Comparison of ENCODE assay signal across 8 cellular contexts in genomic region chr6:35731736-35732532, GRCh38. TPM values are rescaled to one million over a fixed set of nuclear protein-coding genes. Genes with fewer than 3 reads are reported as not detected.
DNase-seq lines count a peak whose midpoint lies in the region; ATAC-seq and TF ChIP-seq lines count a peak whose summit lies in the region.

No MANE protein-coding gene starts in this region.

- peak; percentile 52 for ATAC-seq in GM21723 (IDR thresholded peaks at IDR 0.05; ENCODE audit: unreplicated experiment)
- ATAC-seq in SK-N-SH treated with all-trans-retinoic acid at 6 μM for 48 hours: peak; percentile 67
- ATAC-seq in thoracic aorta (ENCODE audit: insufficient number of reproducible peaks, low FRiP score, low read depth): peak; percentile 58

- H3K4me3 Mint-ChIP-seq in activated naive CD8-positive, alpha-beta T cell: peak overlapping the region; percentile 88
- peak overlapping the region; percentile 88 for H3K4me3 Mint-ChIP-seq in glutamatergic neuron (ENCODE audit: unreplicated experiment)
- peak overlapping the region; percentile 83 for H3K4me3 Mint-ChIP-seq in osteocyte (ENCODE audit: unreplicated experiment)

- H3K27ac Mint-ChIP-seq in activated naive CD8-positive, alpha-beta T cell: peak overlapping the region; percentile 94
- H3K27ac Mint-ChIP-seq in glutamatergic neuron (ENCODE audit: unreplicated experiment): peak overlapping the region; percentile 91
- H3K27ac Mint-ChIP-seq in osteocyte (ENCODE audit: unreplicated experiment): peak overlapping the region; percentile 99

- H3K4me1 ChIP-seq in thoracic aorta (ENCODE audit: control insufficient read depth in 1 of 2, low read depth in 2 of 2): peaks cover 50 to 79% of the 10 kb centered on the region in 2 donors

- no peaks in the 10 kb centered on the region for H3K36me3 ChIP-seq in thoracic aorta

- H3K27me3 Mint-ChIP-seq in activated naive CD8-positive, alpha-beta T cell: no peaks in the 10 kb centered on the region
- H3K27me3 Mint-ChIP-seq in glutamatergic neuron (ENCODE audit: unreplicated experiment): peaks cover 5% of the 10 kb centered on the region
- H3K27me3 Mint-ChIP-seq in osteocyte (ENCODE audit: unreplicated experiment): no peaks in the 10 kb centered on the region

- peaks cover 74% of the 10 kb centered on the region for H3K4me1 Mint-ChIP-seq in activated naive CD8-positive, alpha-beta T cell (ENCODE audit: low read depth)
- H3K4me1 Mint-ChIP-seq in glutamatergic neuron (ENCODE audit: low read depth, unreplicated experiment) (peaks cover 28% of the 10 kb centered on the region), osteocyte (ENCODE audit: unreplicated experiment) (peaks cover 58% of the 10 kb centered on the region)

- no peak for TF ChIP-seq CTCF in glutamatergic neuron (IDR thresholded peaks at IDR 0.05; ENCODE audit: partially characterized antibody, unreplicated experiment)
- no peak for TF ChIP-seq CTCF in osteocyte (IDR thresholded peaks at IDR 0.05)
- no peak for TF ChIP-seq CTCF in thoracic aorta (IDR thresholded peaks at IDR 0.05)

- no peaks in the 10 kb centered on the region for H3K9me3 ChIP-seq in thoracic aorta

- H3K9me3 Mint-ChIP-seq in activated naive CD8-positive, alpha-beta T cell (ENCODE audit: low read depth): no peaks in the 10 kb centered on the region
- H3K9me3 Mint-ChIP-seq in glutamatergic neuron (ENCODE audit: unreplicated experiment) (peaks cover 14% of the 10 kb centered on the region), osteocyte (ENCODE audit: unreplicated experiment) (no peaks in the 10 kb centered on the region)

- H3K27ac ChIP-seq in thoracic aorta: peak overlapping the region; percentile 100

- H3K27me3 ChIP-seq in thoracic aorta (replicated peaks; ENCODE audit: insufficient read depth): no peaks in the 10 kb centered on the region

- DNase-seq in EH (ENCODE audit: low read depth) (peak; percentile 89), Kasumi-1 (lab: John Stamatoyannopoulos, UW) (peak; percentile 90), glutamatergic neuron (peak; percentile 88), osteocyte (ENCODE audit: extremely low spot score, unreplicated experiment) (peak; percentile 96), thoracic aorta (ENCODE audit: low spot score) (peak; percentile 93)

- H3K4me3 ChIP-seq in thoracic aorta: peak overlapping the region; percentile 89

- no peaks in the 10 kb centered on the region for H3K36me3 Mint-ChIP-seq in activated naive CD8-positive, alpha-beta T cell
- H3K36me3 Mint-ChIP-seq in glutamatergic neuron (ENCODE audit: unreplicated experiment) (no peaks in the 10 kb centered on the region), osteocyte (ENCODE audit: unreplicated experiment) (no peaks in the 10 kb centered on the region)

TF ChIP-seq in SK-N-SH treated with all-trans-retinoic acid at 6 μM for 48 hours, 23 proteins besides CTCF, POLR2A, EP300 and RAD21 (continues in another document):
- TF ChIP-seq CSDC2 (CRISPR knock-in tag; IDR thresholded peaks at IDR 0.05) (no peak), RARB (CRISPR knock-in tag; IDR thresholded peaks at IDR 0.05) (no peak), TSHZ2 (CRISPR knock-in tag; IDR thresholded peaks at IDR 0.05) (no peak), BACH2 (CRISPR knock-in tag; IDR thresholded peaks at IDR 0.05; ENCODE audit: borderline replicate concordance) (no peak), PPARA (CRISPR knock-in tag; IDR thresholded peaks at IDR 0.05; ENCODE audit: borderline replicate concordance) (no peak), CSRNP3 (CRISPR knock-in tag; IDR thresholded peaks at IDR 0.05) (no peak), ARNTL (CRISPR knock-in tag; IDR thresholded peaks at IDR 0.05; ENCODE audit: borderline replicate concordance, low read depth) (no peak), CREB5 (CRISPR knock-in tag; IDR thresholded peaks at IDR 0.05; ENCODE audit: low read depth) (no peak), GLIS3 (CRISPR knock-in tag; IDR thresholded peaks at IDR 0.05) (peak; percentile 60; the same call in 1 of the 2 replicates), ZFP3 (CRISPR knock-in tag; IDR thresholded peaks at IDR 0.05) (no peak), POU6F1 (CRISPR knock-in tag; IDR thresholded peaks at IDR 0.05; ENCODE audit: borderline replicate concordance, low read depth) (no peak), ZNF565 (CRISPR knock-in tag; conservative IDR thresholded peaks at IDR 0.05; ENCODE audit: low read depth) (no peak), TOX (CRISPR knock-in tag; IDR thresholded peaks at IDR 0.05; ENCODE audit: borderline replicate concordance) (no peak)

RNA-seq across cellular contexts. Expression of gene ARMC12, which starts 4.9 kb away (rescaled TPM):
- total RNA-seq in glutamatergic neuron (ENCODE audit: unreplicated experiment) (2.6 TPM), osteocyte (1.3 and 2.5 TPM in 2 replicates), thoracic aorta (not detected)

RNA-seq across cellular contexts. Expression of gene FKBP5, which starts 43.2 kb away (rescaled TPM):
- 10.6 TPM for total RNA-seq in glutamatergic neuron (ENCODE audit: unreplicated experiment)
- 108 and 112 TPM in 2 replicates for total RNA-seq in osteocyte
- 100 to 1,000 TPM; 156 to 271 TPM for total RNA-seq in thoracic aorta

RNA-seq across cellular contexts. Expression of gene CLPSL2, which starts 44.5 kb away (rescaled TPM):
- not detected for total RNA-seq in glutamatergic neuron (ENCODE audit: unreplicated experiment)
- total RNA-seq in osteocyte: not detected in 2 replicates
- total RNA-seq in thoracic aorta: not detected

RNA-seq across cellular contexts. Expression of gene CLPSL1, which starts 48.9 kb away (rescaled TPM):
- not detected for total RNA-seq in glutamatergic neuron (ENCODE audit: unreplicated experiment)
- not detected in 2 replicates for total RNA-seq in osteocyte
- total RNA-seq in thoracic aorta: not detected

Comparison
In these comparisons a context has a peak if more than half of its experiments do, and no peak if none do; other contexts are left out.
1. Peak in every context shown above with its lines: DNase-seq, ATAC-seq, H3K4me3 ChIP-seq and H3K27ac ChIP-seq.